In genomic region chr12:117098071-117098360, GRCh38 we compare ENCODE assay signal across 12 cellular contexts. TPM values are rescaled to one million over a fixed set of nuclear protein-coding genes. Genes with fewer than 3 reads are reported as not detected.
DNase-seq lines count a peak whose midpoint lies in the region; ATAC-seq, FAIRE-seq and TF ChIP-seq lines count a peak whose summit lies in the region.
"Had no signal": no experiment of that assay in that cellular context is flagged by ENCODE, and none has a peak within 500 bp of the region (broad histone marks: within the 10 kb centered on the region; RNA-seq: fewer than 3 reads in every experiment).

No MANE protein-coding gene starts in this region.

- peak overlapping the region; percentile 21 for H3K27ac Mint-ChIP-seq in T-helper 17 cell
- peak overlapping the region in 1 of 2 donors; percentile 27 for H3K27ac Mint-ChIP-seq in stimulated activated naive CD8-positive, alpha-beta T cell treated with anti-CD3 and anti-CD28 coated beads, Interleukin-15, amount 100 ng/mL, for 72 hours

- CTCF ChIA-PET in A673 (lab: Charles Lee) = no interaction called here

- peak overlapping the region; percentile 82 for H3K4me3 Mint-ChIP-seq in T-helper 17 cell
- H3K4me3 Mint-ChIP-seq in stimulated activated naive CD8-positive, alpha-beta T cell treated with anti-CD3 and anti-CD28 coated beads, Interleukin-15, amount 100 ng/mL, for 72 hours = peak overlapping the region; percentile 70 to 77

- peak overlapping the region; percentile 60 for H3K4me3 ChIP-seq in iPS-18a (ENCODE audit: low read length)
- H3K4me3 ChIP-seq in A673 (ENCODE audit: low read depth, low read length, poor library complexity, severe bottlenecking) = no peak overlapping the region

- H3K36me3 ChIP-seq in iPS-18a (ENCODE audit: control insufficient read depth, low read depth, low read length) = no peaks in the 10 kb centered on the region
- no peaks in the 10 kb centered on the region for H3K36me3 ChIP-seq in A673 (ENCODE audit: insufficient read depth, low read length, poor library complexity, severe bottlenecking)

- H3K4me1 Mint-ChIP-seq in T-helper 17 cell = peaks cover 14% of the 10 kb centered on the region
- H3K4me1 Mint-ChIP-seq in stimulated activated naive CD8-positive, alpha-beta T cell treated with anti-CD3 and anti-CD28 coated beads, Interleukin-15, amount 100 ng/mL, for 72 hours = peaks cover 31% of the 10 kb centered on the region

- no peaks in the 10 kb centered on the region for H3K4me1 ChIP-seq in iPS-18a (ENCODE audit: control insufficient read depth, low read depth, low read length)
- H3K4me1 ChIP-seq in A673 (ENCODE audit: insufficient read depth, low read length, poor library complexity, severe bottlenecking) = peaks cover 10% of the 10 kb centered on the region

- POLR2A ChIA-PET in A673 (lab: Charles Lee; ENCODE audit: low non-redundant PET) = no interaction called here

- H3K27me3 Mint-ChIP-seq in T-helper 17 cell = peaks cover 18% of the 10 kb centered on the region
- peaks cover 40% of the 10 kb centered on the region for H3K27me3 Mint-ChIP-seq in stimulated activated naive CD8-positive, alpha-beta T cell treated with anti-CD3 and anti-CD28 coated beads, Interleukin-15, amount 100 ng/mL, for 72 hours

- no peaks in the 10 kb centered on the region for H3K9me3 Mint-ChIP-seq in stimulated activated naive CD8-positive, alpha-beta T cell treated with anti-CD3 and anti-CD28 coated beads, Interleukin-15, amount 100 ng/mL, for 72 hours

- BruUV-seq in A673 (replicated peaks; lab: Mats Ljungman, UMichigan) = no TSS peak

- no peak for ATAC-seq in T-helper 17 cell
- no peak for ATAC-seq in stimulated activated naive CD8-positive, alpha-beta T cell treated with anti-CD3 and anti-CD28 coated beads, Interleukin-15, amount 100 ng/mL, for 72 hours

- no peak for TF ChIP-seq CTCF in A673 (conservative IDR thresholded peaks at IDR 0.05; ENCODE audit: low read depth, low read length)

- TF ChIP-seq POLR2A in H54 (IDR thresholded peaks at IDR 0.05; ENCODE audit: low read depth, low read length) = no peak

- intact Hi-C loops in A673 (cut with micrococcal nuclease; ENCODE audit: unreplicated experiment) = no loop called here

- DNase-seq in DMS53 treated with DMSO at 0.1 percent for 48 hours (lab: John Stamatoyannopoulos, UW; ENCODE audit: unreplicated experiment) = peak; percentile 21
- no peak for DNase-seq in DMS53 (lab: John Stamatoyannopoulos, UW)
- DNase-seq in T-helper 17 cell = no peak
- no peak for DNase-seq in stimulated activated naive CD8-positive, alpha-beta T cell treated with anti-CD3 and anti-CD28 coated beads, Interleukin-15, amount 100 ng/mL, for 72 hours
- DNase-seq in A673 (ENCODE audit: low spot score) = no peak
- no peak for DNase-seq in H54 (ENCODE audit: insufficient read length, low spot score)
- DNase-seq in superior temporal gyrus (ENCODE audit: extremely low spot score) = no peak
- DNase-seq: 8988T; NCI-H2227 treated with DMSO at 0.1 percent for 48 hours; stimulated activated naive CD4-positive, alpha-beta T cell treated with Interleukin-2 at 50 U/mL for 16 hours had no signal

- FAIRE-seq in H54 (lab: Jason Lieb, UNC) = no peak
- FAIRE-seq: endometrium had no signal

- H3K9me3 ChIP-seq in T-helper 17 cell (ENCODE audit: control insufficient read depth, low read length, poor library complexity, severe bottlenecking) (no peaks in the 10 kb centered on the region), iPS-18a (ENCODE audit: control insufficient read depth, low read depth, low read length) (no peaks in the 10 kb centered on the region), A673 (ENCODE audit: low read depth, low read length, poor library complexity, severe bottlenecking) (no peaks in the 10 kb centered on the region)

- H3K27ac ChIP-seq in iPS-18a (ENCODE audit: low read length) (no peak overlapping the region), A673 (ENCODE audit: low read depth, low read length, poor library complexity, severe bottlenecking) (no peak overlapping the region)

- H3K27me3 ChIP-seq in iPS-18a (ENCODE audit: control insufficient read depth, insufficient read depth, low read length) (peaks cover 33% of the 10 kb centered on the region), A673 (replicated peaks; ENCODE audit: insufficient read depth, low read depth, low read length, poor library complexity) (peaks cover 77% of the 10 kb centered on the region)

- H3K9ac ChIP-seq in iPS-18a (ENCODE audit: low read length) = no peak overlapping the region

- H3K36me3 Mint-ChIP-seq in T-helper 17 cell (ENCODE audit: low read depth) = no peaks in the 10 kb centered on the region

RNA-seq across cellular contexts. Expression of gene TESC, which starts 1.2 kb away (rescaled TPM):
- total RNA-seq in T-helper 17 cell (10 to 100 TPM in 1 of 2 donors, 1 to 10 TPM in 1; 9.2 to 11.4 TPM), A673 (2021) (not detected in 2 replicates)
